Comparison of ENCODE assay signal across 15 cellular contexts in genomic region chr11:104812416-104812815, GRCh38.
DNase-seq lines count a peak whose midpoint lies in the region; ATAC-seq lines count a peak whose summit lies in the region.
"Had no signal": no experiment of that assay in that cellular context is flagged by ENCODE, and none has a peak within 500 bp of the region (broad histone marks: within the 10 kb centered on the region; RNA-seq: fewer than 3 reads in every experiment).

No MANE protein-coding gene starts in this region.

- no peak overlapping the region for H3K23ac ChIP-seq in neuronal stem cell (ENCODE audit: low read depth, low read length, poor library complexity)

- H2AK5ac ChIP-seq in neuronal stem cell (ENCODE audit: low read depth, low read length), result no peak overlapping the region

- no peak for ATAC-seq in left ventricle myocardium superior

- in situ Hi-C loops in G401 (cut with HindIII; ENCODE audit: low sequenced_read_pairs), result no loop called here

- H3K36me3 ChIP-seq in neuronal stem cell (replicated peaks in 1 of 2; ENCODE audit: control insufficient read depth in 2 of 2, insufficient read depth in 2 of 2, low read length in 2 of 2), result no peaks in the 10 kb centered on the region
- H3K36me3 ChIP-seq: BLaER1 treated with 17β-estradiol and CSF1 and Interleukin-3, amounts not matched to agents 10 nM and 100 nM had no signal

- peak; percentile 97 for DNase-seq in G401 (ENCODE audit: low spot score)
- peak; percentile 72 to 96 for DNase-seq in NCI-H446 (lab: John Stamatoyannopoulos, UW)
- peak; percentile 57 to 89 for DNase-seq in cerebellar nuclear complex (lab: John Stamatoyannopoulos, UW)
- no peak for DNase-seq in neuronal stem cell (ENCODE audit: low spot score)
- no peak for DNase-seq in T-helper 2 cell
- DNase-seq in activated gamma-delta T cell treated with Interleukin-2 at 50 U/mL for 16 hours, result no peak
- DNase-seq in left ventricle myocardium superior, result no peak
- DNase-seq: CD4-positive, alpha-beta memory T cell; GF-D8; KG1; NCI-H1092; NCI-H1436; NCI-H2029 treated with DMSO at 0.1 percent for 48 hours; Right ventricle myocardium superior had no signal

- H3K9ac ChIP-seq in neuronal stem cell (ENCODE audit: low read depth, low read length, poor library complexity), result no peak overlapping the region
- H3K9ac ChIP-seq: BLaER1 treated with 17β-estradiol and CSF1 and Interleukin-3, amounts not matched to agents 10 nM and 100 nM had no signal

- H2BK12ac ChIP-seq in neuronal stem cell (ENCODE audit: low read length), result no peak overlapping the region

- no peak overlapping the region for H4K91ac ChIP-seq in neuronal stem cell (ENCODE audit: low read depth, low read length, poor library complexity)

- no peaks in the 10 kb centered on the region for H3K9me3 ChIP-seq in neuronal stem cell (replicated peaks in 1 of 2; ENCODE audit: control insufficient read depth in 2 of 2, insufficient read depth in 1 of 2, low read depth in 1 of 2, low read length in 2 of 2)
- H3K9me3 ChIP-seq: BLaER1 treated with 17β-estradiol and CSF1 and Interleukin-3, amounts not matched to agents 10 nM and 100 nM had no signal

- no peak overlapping the region for H3K4me3 ChIP-seq in neuronal stem cell (ENCODE audit: low read length in 2 of 2)
- H3K4me3 ChIP-seq: BLaER1 treated with 17β-estradiol and CSF1 and Interleukin-3, amounts not matched to agents 10 nM and 100 nM had no signal

- WGBS in neuronal stem cell (ENCODE audit: extremely low coverage in 2 of 2, insufficient read length in 2 of 2, insufficient replicate concordance in 1 of 2), 2 donors, result no CpG with 5 or more reads among the region's 5 CpGs

- no peak overlapping the region for H2BK5ac ChIP-seq in neuronal stem cell (ENCODE audit: low read length)

- no peak overlapping the region for H2BK15ac ChIP-seq in neuronal stem cell (ENCODE audit: low read length)

- no peak overlapping the region for H3K14ac ChIP-seq in neuronal stem cell (ENCODE audit: low read length)

- H3K27me3 ChIP-seq in neuronal stem cell (ENCODE audit: control insufficient read depth in 3 of 3, insufficient read depth in 3 of 3, low read depth in 1 of 3, low read length in 3 of 3), result no peaks in the 10 kb centered on the region
- H3K27me3 ChIP-seq: BLaER1 treated with 17β-estradiol and CSF1 and Interleukin-3, amounts not matched to agents 10 nM and 100 nM had no signal

- no peak overlapping the region for H4K8ac ChIP-seq in neuronal stem cell (ENCODE audit: low read depth, low read length)

- H3K4me2 ChIP-seq in neuronal stem cell (ENCODE audit: insufficient read depth, low read length, poor library complexity, severe bottlenecking), result no peak overlapping the region
- H3K4me2 ChIP-seq: BLaER1 treated with 17β-estradiol and CSF1 and Interleukin-3, amounts not matched to agents 10 nM and 100 nM had no signal

- H3K27ac ChIP-seq in neuronal stem cell (replicated peaks; ENCODE audit: low read length), result no peak overlapping the region
- H3K27ac ChIP-seq: BLaER1 treated with 17β-estradiol and CSF1 and Interleukin-3, amounts not matched to agents 10 nM and 100 nM had no signal

- H2AFZ ChIP-seq in neuronal stem cell (ENCODE audit: low read length), result peak overlapping the region; percentile 39

- H2BK120ac ChIP-seq in neuronal stem cell (ENCODE audit: low read depth, low read length), result no peak overlapping the region

- H3K79me1 ChIP-seq in neuronal stem cell (ENCODE audit: low read depth, low read length), result no peaks in the 10 kb centered on the region

- no peaks in the 10 kb centered on the region for H3K4me1 ChIP-seq in neuronal stem cell (ENCODE audit: control insufficient read depth in 2 of 2, insufficient read depth in 1 of 2, low read depth in 1 of 2, low read length in 2 of 2)
- H3K4me1 ChIP-seq: BLaER1 treated with 17β-estradiol and CSF1 and Interleukin-3, amounts not matched to agents 10 nM and 100 nM had no signal

- H3K18ac ChIP-seq in neuronal stem cell (ENCODE audit: low read length), result peak overlapping the region; percentile 60

- intact Hi-C loops in left ventricle myocardium superior (cut with micrococcal nuclease), result no loop called here

- no peak overlapping the region for H3K4ac ChIP-seq in neuronal stem cell (ENCODE audit: low read length)

Comparison
In these comparisons a context has a peak if more than half of its experiments do, and no peak if none do; other contexts are left out.
1. DNase-seq: peak in G401 (single experiment), NCI-H446 (2 of 2) and cerebellar nuclear complex (2 of 2); none in neuronal stem cell (single experiment), T-helper 2 cell (0 of 5), activated gamma-delta T cell treated with Interleukin-2 at 50 U/mL for 16 hours (single experiment) and left ventricle myocardium superior (single experiment).